16 cellular contexts compared by ENCODE assay signal in genomic region chr5:135458921-135459331, GRCh38. TPM values are rescaled to one million over a fixed set of nuclear protein-coding genes. Genes with fewer than 3 reads are reported as not detected.
DNase-seq lines count a peak whose midpoint lies in the region; ATAC-seq and TF ChIP-seq lines count a peak whose summit lies in the region.
"Had no signal": no experiment of that assay in that cellular context is flagged by ENCODE, and none has a peak within 500 bp of the region (broad histone marks: within the 10 kb centered on the region; RNA-seq: fewer than 3 reads in every experiment).

No MANE protein-coding gene starts in this region.

- peak overlapping the region; percentile 21 for H3K27ac ChIP-seq in AG04450 (ENCODE audit: low read depth, low read length)

- H3K4me3 Mint-ChIP-seq in activated CD4-positive, alpha-beta memory T cell treated with anti-CD3 and anti-CD28 coated beads for 36 hours = no peak overlapping the region
- H3K4me3 Mint-ChIP-seq in activated T-cell treated with anti-CD3 and anti-CD28 coated beads, Interleukin-2, amount 50 U/mL, for 4 hours = no peak overlapping the region
- H3K4me3 Mint-ChIP-seq: activated CD8-positive, alpha-beta T cell treated with anti-CD3 and anti-CD28 coated beads for 36 hours; activated naive CD8-positive, alpha-beta T cell treated with anti-CD3 and anti-CD28 coated beads, Interleukin-2, amount 10 ng/mL, durations not matched to agents 7 days and 5 days; CD8-positive, alpha-beta memory T cell had no signal

- H3K36me3 Mint-ChIP-seq in activated CD4-positive, alpha-beta memory T cell treated with anti-CD3 and anti-CD28 coated beads for 36 hours = no peaks in the 10 kb centered on the region
- H3K36me3 Mint-ChIP-seq in activated T-cell treated with anti-CD3 and anti-CD28 coated beads, Interleukin-2, amount 50 U/mL, for 4 hours (ENCODE audit: insufficient read depth) = no peaks in the 10 kb centered on the region
- H3K36me3 Mint-ChIP-seq: activated naive CD8-positive, alpha-beta T cell treated with anti-CD3 and anti-CD28 coated beads, Interleukin-2, amount 10 ng/mL, durations not matched to agents 7 days and 5 days; CD8-positive, alpha-beta memory T cell had no signal

- H3K27me3 ChIP-seq in AG04450 (ENCODE audit: control insufficient read depth, insufficient read depth, low read length) = peaks cover 41% of the 10 kb centered on the region

- H3K27me3 Mint-ChIP-seq in activated CD4-positive, alpha-beta memory T cell treated with anti-CD3 and anti-CD28 coated beads for 36 hours = peaks cover 18% of the 10 kb centered on the region
- H3K27me3 Mint-ChIP-seq in activated T-cell treated with anti-CD3 and anti-CD28 coated beads, Interleukin-2, amount 50 U/mL, for 4 hours (ENCODE audit: low read depth) = peaks cover 17% of the 10 kb centered on the region

- no peak overlapping the region for H3K4me3 ChIP-seq in AG04450 (ENCODE audit: low read depth, low read length)

- ATAC-seq in activated T-cell treated with anti-CD3 and anti-CD28 coated beads, Interleukin-2, amount 50 U/mL, for 4 hours = no peak
- ATAC-seq: activated CD8-positive, alpha-beta T cell treated with anti-CD3 and anti-CD28 coated beads for 36 hours had no signal

- CTCF ChIA-PET in AG04450 (lab: Charles Lee) = interaction anchor here (0.6 to 28.4 kb wide), 7 partner anchors 11 to 628 kb away, joined by 3 to 1313 read pairs (median 7); partner anchors contain the start of gene DCANP1
- CTCF ChIA-PET in activated CD4-positive, alpha-beta memory T cell treated with anti-CD3 and anti-CD28 coated beads for 36 hours (lab: Charles Lee) = interaction anchor here (1.2 to 14.2 kb wide), 7 partner anchors 7 to 112 kb away, joined by 5 to 434 read pairs (median 14); partner anchors contain the start of gene DCANP1

- POLR2A ChIA-PET in AG04450 (lab: Yijun Ruan, JAX) = no interaction called here
- POLR2A ChIA-PET in activated CD4-positive, alpha-beta memory T cell treated with anti-CD3 and anti-CD28 coated beads for 36 hours (lab: Charles Lee) = no interaction called here

- intact Hi-C loops in activated CD4-positive, alpha-beta memory T cell treated with anti-CD3 and anti-CD28 coated beads for 36 hours (cut with micrococcal nuclease) = no loop called here

- H3K4me1 Mint-ChIP-seq in activated CD4-positive, alpha-beta memory T cell treated with anti-CD3 and anti-CD28 coated beads for 36 hours (ENCODE audit: low read depth) = no peaks in the 10 kb centered on the region
- H3K4me1 Mint-ChIP-seq in activated T-cell treated with anti-CD3 and anti-CD28 coated beads, Interleukin-2, amount 50 U/mL, for 4 hours (ENCODE audit: low read depth) = peaks cover 6% of the 10 kb centered on the region

- DNase-seq in AG04450 (ENCODE audit: low read depth, low spot score) = no peak
- DNase-seq in HS-27A (ENCODE audit: low read depth) = peak; percentile 41
- peak; percentile 76 for DNase-seq in amniotic epithelial cell (ENCODE audit: low read depth)
- DNase-seq in medulla oblongata (ENCODE audit: extremely low spot score) = peak; percentile 40
- DNase-seq in activated CD4-positive, alpha-beta memory T cell treated with anti-CD3 and anti-CD28 coated beads for 36 hours = no peak
- DNase-seq in Ammon's horn (ENCODE audit: low spot score) = no peak
- DNase-seq in NK-92 treated with Interleukin-12 subunit alpha and Interleukin-12 subunit beta, amount 100 ng/mL, for 24 hours (lab: John Stamatoyannopoulos, UW) = no peak
- DNase-seq in activated T-cell treated with anti-CD3 and anti-CD28 coated beads, Interleukin-2, amount 50 U/mL, for 4 hours = no peak
- DNase-seq: activated CD8-positive, alpha-beta T cell treated with anti-CD3 and anti-CD28 coated beads for 36 hours; activated naive CD8-positive, alpha-beta T cell treated with anti-CD3 and anti-CD28 coated beads, Interleukin-2, amount 10 ng/mL, durations not matched to agents 7 days and 5 days; CD8-positive, alpha-beta memory T cell; effector CD4-positive, alpha-beta T cell; HCEC 1CT; NCI-H774; trophoblast cell had no signal

- no peak overlapping the region for H3K27ac Mint-ChIP-seq in activated CD4-positive, alpha-beta memory T cell treated with anti-CD3 and anti-CD28 coated beads for 36 hours
- H3K27ac Mint-ChIP-seq: activated CD8-positive, alpha-beta T cell treated with anti-CD3 and anti-CD28 coated beads for 36 hours; activated naive CD8-positive, alpha-beta T cell treated with anti-CD3 and anti-CD28 coated beads, Interleukin-2, amount 10 ng/mL, durations not matched to agents 7 days and 5 days; CD8-positive, alpha-beta memory T cell had no signal

- H3K9me3 ChIP-seq in AG04450 (ENCODE audit: control insufficient read depth, insufficient read depth, low read length) = no peaks in the 10 kb centered on the region; the same call in 1 of the 2 replicates

- TF ChIP-seq CTCF in AG04450 (IDR thresholded peaks at IDR 0.05; ENCODE audit: low read depth, low read length) = no peak

- no peaks in the 10 kb centered on the region for H3K9me3 Mint-ChIP-seq in activated CD4-positive, alpha-beta memory T cell treated with anti-CD3 and anti-CD28 coated beads for 36 hours
- H3K9me3 Mint-ChIP-seq in activated T-cell treated with anti-CD3 and anti-CD28 coated beads, Interleukin-2, amount 50 U/mL, for 4 hours = no peaks in the 10 kb centered on the region
- H3K9me3 Mint-ChIP-seq: activated CD8-positive, alpha-beta T cell treated with anti-CD3 and anti-CD28 coated beads for 36 hours; activated naive CD8-positive, alpha-beta T cell treated with anti-CD3 and anti-CD28 coated beads, Interleukin-2, amount 10 ng/mL, durations not matched to agents 7 days and 5 days; CD8-positive, alpha-beta memory T cell had no signal

RNA-seq across cellular contexts. Expression of gene TIFAB, which starts 6.8 kb away (rescaled TPM):
- not detected in 2 replicates for polyA plus RNA-seq in AG04450 (2011; rRNA removed)
- not detected in 2 replicates for polyA minus RNA-seq in AG04450 (2011; rRNA and poly(A)+ RNA removed)
- total RNA-seq in activated CD4-positive, alpha-beta memory T cell treated with anti-CD3 and anti-CD28 coated beads for 36 hours = not detected
- total RNA-seq in activated T-cell treated with anti-CD3 and anti-CD28 coated beads, Interleukin-2, amount 50 U/mL, for 4 hours = not detected
- total RNA-seq: activated CD8-positive, alpha-beta T cell treated with anti-CD3 and anti-CD28 coated beads for 36 hours; activated naive CD8-positive, alpha-beta T cell treated with anti-CD3 and anti-CD28 coated beads, Interleukin-2, amount 10 ng/mL, durations not matched to agents 7 days and 5 days; CD8-positive, alpha-beta memory T cell; mesenteric fat pad had no signal
- polyA plus RNA-seq: CD8-positive, alpha-beta memory T cell had no signal

RNA-seq across cellular contexts. Expression of gene DCANP1, which starts 11.8 kb away (rescaled TPM):
- polyA plus RNA-seq in AG04450 (2011; rRNA removed) = not detected in 2 replicates
- not detected in 2 replicates for polyA minus RNA-seq in AG04450 (2011; rRNA and poly(A)+ RNA removed)
- not detected for total RNA-seq in activated CD4-positive, alpha-beta memory T cell treated with anti-CD3 and anti-CD28 coated beads for 36 hours
- total RNA-seq in activated T-cell treated with anti-CD3 and anti-CD28 coated beads, Interleukin-2, amount 50 U/mL, for 4 hours = not detected
- total RNA-seq: activated CD8-positive, alpha-beta T cell treated with anti-CD3 and anti-CD28 coated beads for 36 hours; activated naive CD8-positive, alpha-beta T cell treated with anti-CD3 and anti-CD28 coated beads, Interleukin-2, amount 10 ng/mL, durations not matched to agents 7 days and 5 days; CD8-positive, alpha-beta memory T cell; mesenteric fat pad had no signal
- polyA plus RNA-seq: CD8-positive, alpha-beta memory T cell had no signal

RNA-seq across cellular contexts. Expression of gene MACROH2A1, which starts 59.9 kb away (rescaled TPM):
- polyA plus RNA-seq in AG04450 (2011; rRNA removed) = 117 and 129 TPM in 2 replicates
- 125 and 142 TPM in 2 replicates for polyA minus RNA-seq in AG04450 (2011; rRNA and poly(A)+ RNA removed)
- total RNA-seq in activated CD4-positive, alpha-beta memory T cell treated with anti-CD3 and anti-CD28 coated beads for 36 hours = 100 to 1,000 TPM; 159 to 161 TPM
- 100 to 1,000 TPM; 204 to 234 (median 207) TPM for total RNA-seq in activated T-cell treated with anti-CD3 and anti-CD28 coated beads, Interleukin-2, amount 50 U/mL, for 4 hours

Comparison
In these comparisons a context has a peak if more than half of its experiments do, and no peak if none do; other contexts are left out.
1. DNase-seq: peak in HS-27A (single experiment), amniotic epithelial cell (single experiment) and medulla oblongata (single experiment); none in AG04450 (single experiment), activated CD4-positive, alpha-beta memory T cell treated with anti-CD3 and anti-CD28 coated beads for 36 hours (single experiment), Ammon's horn (single experiment), NK-92 treated with Interleukin-12 subunit alpha and Interleukin-12 subunit beta, amount 100 ng/mL, for 24 hours (single experiment) and activated T-cell treated with anti-CD3 and anti-CD28 coated beads, Interleukin-2, amount 50 U/mL, for 4 hours (single experiment).